Comparison of ENCODE assay signal across 20 cellular contexts in the genomic region with DNA sequence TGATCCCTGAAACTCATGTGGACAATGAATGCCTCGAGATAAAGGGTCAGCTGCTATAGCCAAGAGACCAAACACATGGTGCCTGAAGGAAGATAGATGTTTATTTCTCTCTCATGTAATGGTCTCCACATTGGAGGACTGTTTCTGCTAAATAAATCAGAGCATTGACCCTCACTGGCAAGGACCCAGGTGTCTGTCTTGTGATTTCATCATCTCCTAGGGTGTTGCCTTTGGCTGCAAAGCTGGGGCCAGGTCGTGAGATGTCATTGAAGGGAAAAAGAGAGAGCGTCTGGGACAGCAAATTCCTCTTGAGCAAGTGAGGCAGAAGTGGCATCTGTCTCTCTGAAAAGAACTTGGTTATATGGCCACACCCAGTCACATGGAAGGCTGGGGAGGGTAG.
"Had no signal": no experiment of that assay in that cellular context is flagged by ENCODE, and none has a peak within 500 bp of the region (broad histone marks: within the 10 kb centered on the region; RNA-seq: fewer than 3 reads in every experiment).

No MANE protein-coding gene starts in this region.

- H3K27me3 ChIP-seq: body of pancreas, gastroesophageal sphincter, thyroid gland had no signal

- H3K4me3 ChIP-seq: body of pancreas, gastroesophageal sphincter, heart left ventricle, thyroid gland had no signal

- H3K4me3 Mint-ChIP-seq: activated CD8-positive, alpha-beta T cell treated with anti-CD3 and anti-CD28 coated beads for 36 hours; activated naive CD8-positive, alpha-beta T cell treated with anti-CD3 and anti-CD28 coated beads, Interleukin-2, amount 10 ng/mL, durations not matched to agents 7 days and 5 days; effector memory CD8-positive, alpha-beta T cell; naive thymus-derived CD8-positive, alpha-beta T cell; stimulated activated naive B cell treated with anti-CD40 and anti-IgM and Interleukin-4, amounts not matched to agents 10 μg/mL and 1 μg/mL and 100 μg/mL, for 72 hours; WTC11 had no signal

- H3K27ac ChIP-seq: body of pancreas, epithelial cell of prostate had no signal

- FAIRE-seq: TTC549, urothelium cell line had no signal

- H3K4me1 ChIP-seq: body of pancreas had no signal

- H3K9me3 ChIP-seq: body of pancreas, gastroesophageal sphincter, heart left ventricle, thyroid gland had no signal

- H3K36me3 ChIP-seq: gastroesophageal sphincter, heart left ventricle, thyroid gland had no signal

- H3K36me3 Mint-ChIP-seq: activated naive CD8-positive, alpha-beta T cell treated with anti-CD3 and anti-CD28 coated beads, Interleukin-2, amount 10 ng/mL, durations not matched to agents 7 days and 5 days; stimulated activated naive B cell treated with anti-CD40 and anti-IgM and Interleukin-4, amounts not matched to agents 10 μg/mL and 1 μg/mL and 100 μg/mL, for 72 hours; WTC11 had no signal

- H3K9me3 Mint-ChIP-seq: activated CD8-positive, alpha-beta T cell treated with anti-CD3 and anti-CD28 coated beads for 36 hours; activated naive CD8-positive, alpha-beta T cell treated with anti-CD3 and anti-CD28 coated beads, Interleukin-2, amount 10 ng/mL, durations not matched to agents 7 days and 5 days; activated T-helper 2 cell treated with anti-CD3 and anti-CD28 coated beads, Interferon-gamma antibody, Interleukin-2, Interleukin-4, amounts not matched to agents 10 μg/mL and 5 μg/mL and 100 μg/mL, durations not matched to agents 14 hours and 24 hours and 36 hours; effector memory CD8-positive, alpha-beta T cell; naive thymus-derived CD8-positive, alpha-beta T cell; stimulated activated naive B cell treated with anti-CD40 and anti-IgM and Interleukin-4, amounts not matched to agents 10 μg/mL and 1 μg/mL and 100 μg/mL, for 72 hours; WTC11 had no signal

- H3K4me1 Mint-ChIP-seq: activated naive CD8-positive, alpha-beta T cell treated with anti-CD3 and anti-CD28 coated beads, Interleukin-2, amount 10 ng/mL, durations not matched to agents 7 days and 5 days had no signal

- H3K27ac Mint-ChIP-seq: activated CD8-positive, alpha-beta T cell treated with anti-CD3 and anti-CD28 coated beads for 36 hours; activated naive CD8-positive, alpha-beta T cell treated with anti-CD3 and anti-CD28 coated beads, Interleukin-2, amount 10 ng/mL, durations not matched to agents 7 days and 5 days; activated T-helper 2 cell treated with anti-CD3 and anti-CD28 coated beads, Interferon-gamma antibody, Interleukin-2, Interleukin-4, amounts not matched to agents 10 μg/mL and 5 μg/mL and 100 μg/mL, durations not matched to agents 14 hours and 24 hours and 36 hours; effector memory CD8-positive, alpha-beta T cell; naive thymus-derived CD8-positive, alpha-beta T cell; stimulated activated naive B cell treated with anti-CD40 and anti-IgM and Interleukin-4, amounts not matched to agents 10 μg/mL and 1 μg/mL and 100 μg/mL, for 72 hours; WTC11 had no signal

- ATAC-seq: activated CD8-positive, alpha-beta T cell treated with anti-CD3 and anti-CD28 coated beads for 36 hours; body of pancreas; effector memory CD8-positive, alpha-beta T cell; gastroesophageal sphincter; heart left ventricle; naive thymus-derived CD8-positive, alpha-beta T cell; stimulated activated naive B cell treated with anti-CD40 and anti-IgM and Interleukin-4, amounts not matched to agents 10 μg/mL and 1 μg/mL and 100 μg/mL, for 72 hours; WTC11 had no signal

- DNase-seq: activated CD4-positive, alpha-beta T cell treated with anti-CD3 and anti-CD28 coated beads for 4 hours; activated CD8-positive, alpha-beta T cell treated with anti-CD3 and anti-CD28 coated beads for 36 hours; activated naive CD4-positive, alpha-beta T cell treated with Interleukin-2 at 50 U/mL for 16 hours; activated naive CD8-positive, alpha-beta T cell treated with anti-CD3 and anti-CD28 coated beads, Interleukin-2, amount 10 ng/mL, durations not matched to agents 7 days and 5 days; activated T-cell treated with anti-CD3 and anti-CD28 coated beads, Interleukin-2, amount 50 U/mL, for 1 hour; amygdala; body of pancreas; caudate nucleus; effector memory CD8-positive, alpha-beta T cell; heart left ventricle; mesenchymal stem cell; naive thymus-derived CD8-positive, alpha-beta T cell; stimulated activated naive B cell treated with anti-CD40 and anti-IgM and Interleukin-4, amounts not matched to agents 10 μg/mL and 1 μg/mL and 100 μg/mL, for 72 hours had no signal
